ENCODE assay signal across 16 cellular contexts in the genomic region with DNA sequence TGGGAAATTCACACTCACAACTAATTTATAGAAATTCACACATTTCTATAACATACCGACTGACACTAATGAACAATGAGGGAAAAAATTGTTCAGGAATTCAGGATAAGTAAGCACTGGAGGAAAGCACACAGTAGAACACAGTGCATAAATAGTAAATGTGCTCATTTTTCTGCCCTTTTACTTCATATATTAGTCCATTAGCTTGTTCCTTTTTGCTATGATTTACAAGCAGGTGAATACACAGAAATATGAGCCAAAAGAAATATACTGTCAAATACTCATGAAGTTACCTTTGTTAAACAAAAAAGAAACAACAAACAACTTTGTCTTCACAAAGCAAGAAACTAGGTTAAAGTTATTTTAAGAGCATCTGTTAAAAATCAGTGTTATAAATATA.
"Had no signal": no experiment of that assay in that cellular context is flagged by ENCODE, and none has a peak within 500 bp of the region (broad histone marks: within the 10 kb centered on the region; RNA-seq: fewer than 3 reads in every experiment).

No MANE protein-coding gene starts in this region.

- H3K27ac ChIP-seq: breast epithelium, foreskin keratinocyte, heart left ventricle, left lung, thoracic aorta had no signal

- FAIRE-seq: TTC549 had no signal

- H3K9me3 ChIP-seq: breast epithelium, heart left ventricle, left lung, thoracic aorta had no signal

- H3K27me3 ChIP-seq: breast epithelium, foreskin keratinocyte, heart left ventricle, left lung had no signal

- ATAC-seq: foreskin keratinocyte, heart left ventricle, left lung, T-helper 17 cell had no signal

- H3K4me3 ChIP-seq: breast epithelium, heart left ventricle, left lung, thoracic aorta had no signal

- DNase-seq: activated CD4-positive, CD25-positive, alpha-beta regulatory T cell; activated gamma-delta T cell; activated naive CD8-positive, alpha-beta T cell treated with anti-CD3 and anti-CD28 coated beads, Interleukin-2, amount 10 ng/mL, durations not matched to agents 7 days and 5 days; activated T-cell treated with anti-CD3 and anti-CD28 coated beads, Interleukin-2, amount 50 U/mL, for 1 hour; aorta; foreskin keratinocyte; islet precursor cell; left lung; mesenchymal stem cell; stimulated activated CD4-positive, alpha-beta T cell treated with anti-CD3 and anti-CD28 coated beads, Interleukin-15, amount 100 ng/mL, for 24 hours; stimulated activated CD4-positive, alpha-beta T cell treated with anti-CD3 and anti-CD28 coated beads, Interleukin-4, amount 100 ng/mL, for 24 hours; T-helper 17 cell had no signal

- H3K36me3 ChIP-seq: breast epithelium, heart left ventricle, left lung, thoracic aorta had no signal
